In the genomic region with DNA sequence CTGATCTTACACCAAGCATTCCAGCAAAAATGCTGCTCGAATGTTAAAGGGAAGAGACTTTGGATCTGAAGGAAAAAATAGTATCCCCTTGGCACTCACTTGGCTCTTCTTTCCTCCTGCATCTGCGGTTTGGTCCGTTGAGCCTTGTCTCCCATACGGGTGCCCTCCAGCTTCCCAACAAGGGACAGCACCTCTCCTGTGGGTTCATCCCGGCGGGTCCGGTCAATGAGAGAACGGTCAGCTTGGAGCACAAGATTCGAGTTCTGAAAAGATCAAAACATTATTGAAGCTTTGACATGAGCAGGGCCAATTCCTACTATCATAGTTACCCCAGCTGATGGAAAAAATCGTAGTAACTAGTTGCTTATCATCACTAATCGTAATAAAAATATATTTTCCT, we compare ENCODE assay signal across 8 cellular contexts. TPM values are rescaled to one million over a fixed set of nuclear protein-coding genes. Genes with fewer than 3 reads are reported as not detected.
DNase-seq lines count a peak whose midpoint lies in the region; ATAC-seq, FAIRE-seq and TF ChIP-seq lines count a peak whose summit lies in the region.

No MANE protein-coding gene starts in this region.

- H3K79me2 ChIP-seq in astrocyte (ENCODE audit: insufficient read depth, low read length) = peaks cover 46% of the 10 kb centered on the region

- no peaks in the 10 kb centered on the region for H3K9me3 Mint-ChIP-seq in activated naive CD4-positive, alpha-beta T cell treated with anti-CD3 and anti-CD28 coated beads for 36 hours
- H3K9me3 Mint-ChIP-seq in astrocyte (ENCODE audit: unreplicated experiment) = no peaks in the 10 kb centered on the region

- H3K9ac ChIP-seq in astrocyte (ENCODE audit: low read length) = peak overlapping the region; percentile 96

- intact Hi-C loops in activated naive CD4-positive, alpha-beta T cell treated with anti-CD3 and anti-CD28 coated beads for 36 hours (cut with micrococcal nuclease) = loop anchor here (1.0 to 5.0 kb wide), 10 partner anchors 11 to 333 kb away; a partner anchor contains a TSS
- intact Hi-C loops in lower lobe of right lung (cut with DNase I) = no loop called here

- no peak for TF ChIP-seq CTCF in astrocyte (IDR thresholded peaks at IDR 0.05; ENCODE audit: insufficient read depth, low read depth, low read length)
- TF ChIP-seq CTCF in lower lobe of right lung (IDR thresholded peaks at IDR 0.05) = no peak
- TF ChIP-seq CTCF in upper lobe of left lung (IDR thresholded peaks at IDR 0.05) = no peak
- TF ChIP-seq CTCF in D721Med (IDR thresholded peaks at IDR 0.05; ENCODE audit: insufficient read depth, missing control alignments) = no peak

- no peak for TF ChIP-seq EP300 in upper lobe of left lung (IDR thresholded peaks at IDR 0.05)

- H4K20me1 ChIP-seq in astrocyte (ENCODE audit: insufficient read depth, low read length) = peaks cover 27% of the 10 kb centered on the region

- no peak for FAIRE-seq in astrocyte (lab: Jason Lieb, UNC)
- no peak for FAIRE-seq in D721Med (lab: Jason Lieb, UNC)

- H3K4me2 ChIP-seq in astrocyte (ENCODE audit: low read length) = peak overlapping the region; percentile 98

- H3K4me3 ChIP-seq in astrocyte (ENCODE audit: insufficient read depth, low read depth, low read length) (peak overlapping the region; percentile 99), lower lobe of right lung (peak overlapping the region; percentile 74), upper lobe of left lung (peak overlapping the region; percentile 69 to 90 (median 79))

- CTCF ChIA-PET in activated naive CD4-positive, alpha-beta T cell treated with anti-CD3 and anti-CD28 coated beads for 36 hours (lab: Charles Lee) = interaction anchor here (1.0 to 1.8 kb wide), 2 partner anchors 33 to 204 kb away, joined by 3 to 6 read pairs; no protein-coding TSS in a partner anchor

- no peak overlapping the region for H2AFZ ChIP-seq in astrocyte (ENCODE audit: low read depth, low read length)

- H3K4me3 Mint-ChIP-seq in activated naive CD4-positive, alpha-beta T cell treated with anti-CD3 and anti-CD28 coated beads for 36 hours = peak overlapping the region; percentile 100
- peak overlapping the region; percentile 99 for H3K4me3 Mint-ChIP-seq in astrocyte (ENCODE audit: unreplicated experiment)

- H3K9me3 ChIP-seq in astrocyte (ENCODE audit: insufficient read depth, low read depth, low read length) = no peaks in the 10 kb centered on the region
- H3K9me3 ChIP-seq in lower lobe of right lung = no peaks in the 10 kb centered on the region
- no peaks in the 10 kb centered on the region for H3K9me3 ChIP-seq in upper lobe of left lung

- no peaks in the 10 kb centered on the region for H3K27me3 Mint-ChIP-seq in activated naive CD4-positive, alpha-beta T cell treated with anti-CD3 and anti-CD28 coated beads for 36 hours (ENCODE audit: low read depth)
- no peaks in the 10 kb centered on the region for H3K27me3 Mint-ChIP-seq in astrocyte (ENCODE audit: low read depth, unreplicated experiment)

- H3K4me1 Mint-ChIP-seq in activated naive CD4-positive, alpha-beta T cell treated with anti-CD3 and anti-CD28 coated beads for 36 hours (ENCODE audit: low read depth) = peaks cover 49% of the 10 kb centered on the region
- H3K4me1 Mint-ChIP-seq in astrocyte (ENCODE audit: low read depth, unreplicated experiment) = peaks cover 16% of the 10 kb centered on the region

- peaks cover 29% of the 10 kb centered on the region for H3K36me3 ChIP-seq in astrocyte (ENCODE audit: insufficient read depth, low read length)
- peaks cover 49% of the 10 kb centered on the region for H3K36me3 ChIP-seq in lower lobe of right lung
- H3K36me3 ChIP-seq in upper lobe of left lung = peaks cover 32 to 49% (median 40%) of the 10 kb centered on the region in 4 donors

- no peak for TF ChIP-seq POLR2A in upper lobe of left lung (IDR thresholded peaks at IDR 0.05)

- ATAC-seq in lower lobe of right lung = no peak
- no peak for ATAC-seq in upper lobe of left lung (ENCODE audit: low FRiP score in 2 of 2)
- no peak for ATAC-seq in GM21786 (IDR thresholded peaks at IDR 0.05; ENCODE audit: unreplicated experiment)

- DNase-seq in activated naive CD4-positive, alpha-beta T cell treated with anti-CD3 and anti-CD28 coated beads for 36 hours = no peak
- DNase-seq in activated naive CD4-positive, alpha-beta T cell treated with anti-CD3 and anti-CD28 coated beads, Interleukin-2, amount 50 U/mL, for 16 hours = no peak
- DNase-seq in astrocyte (ENCODE audit: low read depth) = no peak
- no peak for DNase-seq in lower lobe of right lung
- no peak for DNase-seq in upper lobe of left lung
- DNase-seq in NCI-H2029 treated with DMSO at 0.1 percent for 48 hours (lab: John Stamatoyannopoulos, UW) = no peak
- no peak for DNase-seq in D721Med (ENCODE audit: insufficient read length, low spot score)

- peak overlapping the region; percentile 98 for H3K27ac Mint-ChIP-seq in activated naive CD4-positive, alpha-beta T cell treated with anti-CD3 and anti-CD28 coated beads for 36 hours
- no peak overlapping the region for H3K27ac Mint-ChIP-seq in astrocyte (ENCODE audit: unreplicated experiment)

- WGBS in upper lobe of left lung, 2 donors = 68 to 81% methylated on average over 11 of the region's 11 CpGs

- peaks cover 12% of the 10 kb centered on the region for H3K4me1 ChIP-seq in astrocyte (ENCODE audit: insufficient read depth, low read length)
- H3K4me1 ChIP-seq in lower lobe of right lung = peaks cover 24% of the 10 kb centered on the region
- peaks cover 12 to 22% (median 14%) of the 10 kb centered on the region in 4 donors for H3K4me1 ChIP-seq in upper lobe of left lung

- peaks cover 41% of the 10 kb centered on the region for H3K36me3 Mint-ChIP-seq in activated naive CD4-positive, alpha-beta T cell treated with anti-CD3 and anti-CD28 coated beads for 36 hours (ENCODE audit: low read depth)
- peaks cover 4% of the 10 kb centered on the region for H3K36me3 Mint-ChIP-seq in astrocyte (ENCODE audit: low read depth, unreplicated experiment)

- H3K27me3 ChIP-seq in astrocyte (ENCODE audit: insufficient read depth, low read length) (no peaks in the 10 kb centered on the region), lower lobe of right lung (ENCODE audit: low read depth) (no peaks in the 10 kb centered on the region), upper lobe of left lung (no peaks in the 10 kb centered on the region)

- H3K27ac ChIP-seq in astrocyte (ENCODE audit: low read depth, low read length) (no peak overlapping the region), lower lobe of right lung (peak overlapping the region; percentile 84), upper lobe of left lung (peak overlapping the region; percentile 80 to 90 (median 86))

RNA-seq across cellular contexts. Expression of a gene that starts 0.7 kb away (rescaled TPM):
- total RNA-seq in activated naive CD4-positive, alpha-beta T cell treated with anti-CD3 and anti-CD28 coated beads for 36 hours = 100 to 1,000 TPM; 179 to 181 TPM
- 97.3 and 101 TPM in 2 replicates for total RNA-seq in astrocyte
- total RNA-seq in lower lobe of right lung = 95.3 TPM
- 100 to 1,000 TPM in 2 of 6 donors, 10 to 100 TPM in 4; 80.9 to 177 (median 90.9) TPM for total RNA-seq in upper lobe of left lung

RNA-seq across cellular contexts. Expression of a gene that starts 20.5 kb away (rescaled TPM):
- total RNA-seq in activated naive CD4-positive, alpha-beta T cell treated with anti-CD3 and anti-CD28 coated beads for 36 hours = 10 to 100 TPM; 13.3 to 13.4 TPM
- total RNA-seq in astrocyte (0.10 and 0.45 TPM in 2 replicates), lower lobe of right lung (1.9 TPM), upper lobe of left lung (1 to 10 TPM in 5 of 6 donors, under 1 TPM in 1; 0.57 to 5.5 (median 1.9) TPM)

RNA-seq across cellular contexts. Expression of a gene that starts 31.0 kb away (rescaled TPM):
- 10 to 100 TPM; 78.6 to 79.2 TPM for total RNA-seq in activated naive CD4-positive, alpha-beta T cell treated with anti-CD3 and anti-CD28 coated beads for 36 hours
- total RNA-seq in astrocyte = 2.5 and 2.8 TPM in 2 replicates
- total RNA-seq in lower lobe of right lung = 1.2 TPM
- 1 to 10 TPM; 1.0 to 2.6 (median 1.7) TPM for total RNA-seq in upper lobe of left lung

RNA-seq across cellular contexts. Expression of a gene that starts 38.6 kb away (rescaled TPM):
- 10 to 100 TPM; 59.9 to 62.2 TPM for total RNA-seq in activated naive CD4-positive, alpha-beta T cell treated with anti-CD3 and anti-CD28 coated beads for 36 hours
- total RNA-seq in astrocyte = 56.3 and 58.6 TPM in 2 replicates
- total RNA-seq in lower lobe of right lung = 62.3 TPM
- 100 to 1,000 TPM in 3 of 6 donors, 10 to 100 TPM in 3; 69.0 to 169 (median 91.0) TPM for total RNA-seq in upper lobe of left lung

RNA-seq across cellular contexts. Expression of a gene that starts 38.8 kb away (rescaled TPM):
- total RNA-seq in activated naive CD4-positive, alpha-beta T cell treated with anti-CD3 and anti-CD28 coated beads for 36 hours = 10 to 100 TPM; 12.9 to 16.1 TPM
- total RNA-seq in astrocyte = 41.7 and 45.5 TPM in 2 replicates
- 77.4 TPM for total RNA-seq in lower lobe of right lung
- 10 to 100 TPM; 21.0 to 75.8 (median 44.8) TPM for total RNA-seq in upper lobe of left lung

Comparison
In these comparisons a context has a peak if more than half of its experiments do, and no peak if none do; other contexts are left out.
1. RNA of a gene that starts 31.0 kb away (total RNA-seq): 78.6 to 79.2 TPM in activated naive CD4-positive, alpha-beta T cell treated with anti-CD3 and anti-CD28 coated beads for 36 hours; 2.5 to 2.8 TPM in astrocyte, 1.0 to 2.6 TPM in upper lobe of left lung and 1.2 TPM in lower lobe of right lung (single experiment); every median in the first group is over 10 times any median in the second.
2. Peak in every context shown above with its lines, with median percentiles within 50 percentile points of each other: H3K4me3 ChIP-seq.